In the genomic region with DNA sequence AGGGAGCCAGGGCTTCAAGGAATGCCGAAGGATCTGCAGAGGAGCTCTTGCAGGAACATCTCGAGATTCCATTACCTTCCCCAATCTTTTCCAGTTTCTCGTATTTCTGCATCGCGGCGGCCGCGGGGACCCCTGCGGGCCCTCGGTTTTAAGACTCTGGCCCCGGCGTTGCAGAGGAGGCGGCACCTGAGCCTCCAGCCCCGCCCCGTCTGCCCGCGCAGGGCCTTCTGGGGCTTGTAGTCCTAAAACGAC, we compare ENCODE assay signal across 8 cellular contexts. TPM values are rescaled to one million over a fixed set of nuclear protein-coding genes. Genes with fewer than 3 reads are reported as not detected.
DNase-seq lines count a peak whose midpoint lies in the region; ATAC-seq, FAIRE-seq and TF ChIP-seq lines count a peak whose summit lies in the region.

A gene (minus strand): TSS at position 161 of the 252 bp plus-strand sequence. CDS start 49 bp downstream, at position 112.

- H3K9me3 Mint-ChIP-seq in activated T-helper 17 cell treated with anti-CD3 and anti-CD28 coated beads, Interleukin-2, amount 50 U/mL, for 72 hours, result no peaks in the 10 kb centered on the region

- no peak for ATAC-seq in activated T-helper 17 cell treated with anti-CD3 and anti-CD28 coated beads, Interleukin-2, amount 50 U/mL, for 72 hours (replicated peaks)
- ATAC-seq in GM21529 (IDR thresholded peaks at IDR 0.05; ENCODE audit: unreplicated experiment), result no peak

- H3K9me3 ChIP-seq in spleen, result no peaks in the 10 kb centered on the region

- DNase-seq in HT1080 (ENCODE audit: low read depth), result no peak
- no peak for DNase-seq in spleen
- no peak for DNase-seq in D721Med (ENCODE audit: insufficient read length, low spot score)
- DNase-seq in NCI-H82 (lab: John Stamatoyannopoulos, UW), result no peak
- no peak for DNase-seq in erythroblast (lab: John Stamatoyannopoulos, UW)

- intact Hi-C loops in spleen (cut with DNase I; ENCODE audit: low total_unique reads), result no loop called here

- H3K27me3 Mint-ChIP-seq in activated T-helper 17 cell treated with anti-CD3 and anti-CD28 coated beads, Interleukin-2, amount 50 U/mL, for 72 hours, result no peaks in the 10 kb centered on the region

- H3K4me1 ChIP-seq in spleen, result peaks cover 15 to 75% (median 56%) of the 10 kb centered on the region in 6 donors

- TF ChIP-seq POLR2A in spleen (IDR thresholded peaks at IDR 0.05) (no peak), erythroblast (IDR thresholded peaks at IDR 0.05; ENCODE audit: low read length) (no peak)

- peak within 1 kb of the TSS; percentile 95 for H3K27ac Mint-ChIP-seq in activated T-helper 17 cell treated with anti-CD3 and anti-CD28 coated beads, Interleukin-2, amount 50 U/mL, for 72 hours

- 0 to 1% (median 0%) methylated on average over 15 to 18 of the region's 18 CpGs for WGBS in spleen, 5 donors

- H3K4me1 Mint-ChIP-seq in activated T-helper 17 cell treated with anti-CD3 and anti-CD28 coated beads, Interleukin-2, amount 50 U/mL, for 72 hours, result peaks cover 25% of the 10 kb centered on the region

- TF ChIP-seq CTCF in spleen (IDR thresholded peaks at IDR 0.05 in 8 of 11, conservative IDR thresholded peaks at IDR 0.05 in 3 of 11) (no peak), D721Med (IDR thresholded peaks at IDR 0.05; ENCODE audit: insufficient read depth, missing control alignments) (no peak)

- H3K4me3 ChIP-seq in iPS-11a (ENCODE audit: low read depth, low read length) (peak within 1 kb of the TSS; percentile 76), spleen (peak within 1 kb of the TSS; percentile 67 to 99 (median 87))

- peak within 1 kb of the TSS; percentile 87 to 96 (median 92) for H3K27ac ChIP-seq in spleen

- peaks cover 0 to 42% (median 3%) of the 10 kb centered on the region in 6 donors for H3K36me3 ChIP-seq in spleen

- peak within 1 kb of the TSS; percentile 95 for H3K4me3 Mint-ChIP-seq in activated T-helper 17 cell treated with anti-CD3 and anti-CD28 coated beads, Interleukin-2, amount 50 U/mL, for 72 hours

- peaks cover 0 to under 1% (median 0%) of the 10 kb centered on the region in 7 donors for H3K27me3 ChIP-seq in spleen (replicated peaks in 1 of 7)

- no peak for FAIRE-seq in D721Med (lab: Jason Lieb, UNC)

- H3K36me3 Mint-ChIP-seq in activated T-helper 17 cell treated with anti-CD3 and anti-CD28 coated beads, Interleukin-2, amount 50 U/mL, for 72 hours (ENCODE audit: low read depth), result peaks cover 9% of the 10 kb centered on the region

RNA-seq across cellular contexts. Expression of the gene that starts here (rescaled TPM):
- total RNA-seq in HT1080 (2014; rRNA removed; shearing (Covaris generic)), result 67.8 and 70.2 TPM in 2 replicates
- polyA plus RNA-seq in HT1080 (2015; cell fraction: cytosol; rRNA removed), result 34.2 and 35.8 TPM in 2 replicates
- 16.9 and 19.1 TPM in 2 replicates for polyA plus RNA-seq in HT1080 (2015; cell fraction: nucleus; rRNA removed)
- total RNA-seq in activated T-helper 17 cell treated with anti-CD3 and anti-CD28 coated beads, Interleukin-2, amount 50 U/mL, for 72 hours, result 10 to 100 TPM in 1 of 2 donors, 1 to 10 TPM in 1; 9.0 to 23.4 TPM
- total RNA-seq in spleen, result 10 to 100 TPM in 4 of 7 donors, 1 to 10 TPM in 3; 7.5 to 17.9 (median 11.2) TPM
- polyA plus RNA-seq in spleen, result 10 to 100 TPM in 1 of 3 donors, 1 to 10 TPM in 2; 6.3 to 10.1 (median 9.2) TPM
